Comparison of ENCODE assay signal across 1 cellular context in genomic region chr16:53054670-53055485, GRCh38.
TF ChIP-seq lines count a peak whose summit lies in the region.

CHD9 (plus strand) TSS chr16:53054991; CDS start chr16:53156090, 101,099 bp downstream.

TF ChIP-seq in K562, 482 proteins besides CTCF, POLR2A, EP300 and RAD21 (continued from another document and continues in another):
- TF ChIP-seq TSHZ1 (CRISPR knock-in tag; IDR thresholded peaks at IDR 0.05), result no peak
- peak; percentile 59 for TF ChIP-seq HCFC1 (IDR thresholded peaks at IDR 0.05; ENCODE audit: low read depth, low read length)
- peak; percentile 55; the same call in 1 of the 2 replicates for TF ChIP-seq ZNF143 (CRISPR knock-in tag; IDR thresholded peaks at IDR 0.05)
- TF ChIP-seq MNT (conservative IDR thresholded peaks at IDR 0.05), result peak; percentile 88 to 91
- no peak for TF ChIP-seq HLTF (IDR thresholded peaks at IDR 0.05)
- TF ChIP-seq FOSL1 (tag; conservative IDR thresholded peaks at IDR 0.05), result no peak
- no peak; the same call in 1 of the 2 replicates for TF ChIP-seq RAD51 (IDR thresholded peaks at IDR 0.05; ENCODE audit: borderline replicate concordance, low read depth)
- TF ChIP-seq NR2C2 (CRISPR knock-in tag; IDR thresholded peaks at IDR 0.05), result no peak
- TF ChIP-seq NR2C2 (tag; IDR thresholded peaks at IDR 0.05), result 0 out of 2 replicates have a peak, but pooled peaks have one; percentile 26
- TF ChIP-seq THRB (CRISPR knock-in tag; conservative IDR thresholded peaks at IDR 0.05), result no peak
- TF ChIP-seq ESRRA (IDR thresholded peaks at IDR 0.05; ENCODE audit: borderline replicate concordance, low read depth), result peak; percentile 51; the same call in 1 of the 2 replicates
- TF ChIP-seq CBFA2T2 (conservative IDR thresholded peaks at IDR 0.05), result peak; percentile 23; the same call in 1 of the 2 replicates
- peak; percentile 95 to 98 for TF ChIP-seq E2F6 (IDR thresholded peaks at IDR 0.05; ENCODE audit: borderline replicate concordance in 1 of 2, extremely low read depth in 1 of 2, insufficient read depth in 1 of 2, insufficient read length in 1 of 2, low read depth in 1 of 2, low read length in 1 of 2, poor library complexity in 1 of 2, severe bottlenecking in 1 of 2)
- TF ChIP-seq ZNF766 (CRISPR knock-in tag; conservative IDR thresholded peaks at IDR 0.05), result no peak
- peak; percentile 93 for TF ChIP-seq ARID4B (CRISPR knock-in tag; IDR thresholded peaks at IDR 0.05)
- peak; percentile 66 for TF ChIP-seq SAP30 (IDR thresholded peaks at IDR 0.05; ENCODE audit: borderline replicate concordance, insufficient read depth, low read depth, low read length, poor library complexity, severe bottlenecking)
- no peak for TF ChIP-seq TSC22D4 (tag; IDR thresholded peaks at IDR 0.05)
- no peak for TF ChIP-seq GATAD2A (IDR thresholded peaks at IDR 0.05)
- TF ChIP-seq NR4A1 (CRISPR knock-in tag; IDR thresholded peaks at IDR 0.05), result peak; percentile 3; the same call in 1 of the 2 replicates
- TF ChIP-seq NR4A1 (tag; IDR thresholded peaks at IDR 0.05), result no peak
- TF ChIP-seq ASH1L (IDR thresholded peaks at IDR 0.05; ENCODE audit: borderline replicate concordance, low read depth, partially characterized antibody), result no peak
- TF ChIP-seq NFRKB (IDR thresholded peaks at IDR 0.05; ENCODE audit: low read depth), result no peak; the same call in 1 of the 2 replicates
- peak; percentile 75 for TF ChIP-seq CBFB (CRISPR knock-in tag; IDR thresholded peaks at IDR 0.05)
- no peak; the same call in 1 of the 2 replicates for TF ChIP-seq ZNF175 (CRISPR knock-in tag; IDR thresholded peaks at IDR 0.05; ENCODE audit: low read depth)
- TF ChIP-seq JUND (IDR thresholded peaks at IDR 0.05; ENCODE audit: borderline replicate concordance, low read depth, low read length), result peak; percentile 37; the same call in 1 of the 2 replicates
- no peak; the same call in 2 of the 3 replicates for TF ChIP-seq JUND (tag; IDR thresholded peaks at IDR 0.05; ENCODE audit: borderline replicate concordance, low read depth, low read length)
- TF ChIP-seq SMC3 (conservative IDR thresholded peaks at IDR 0.05; ENCODE audit: insufficient read depth, low read depth, low read length), result peak; percentile 95
- no peak for TF ChIP-seq ZNF277 (CRISPR knock-in tag; IDR thresholded peaks at IDR 0.05; ENCODE audit: borderline replicate concordance)
- TF ChIP-seq ZNF740 (CRISPR knock-in tag; IDR thresholded peaks at IDR 0.05), result peak; percentile 66; the same call in 1 of the 2 replicates
- TF ChIP-seq ZNF740 (tag; IDR thresholded peaks at IDR 0.05), result peak in 1 of 2 experiments; percentile 84; a peak in 2 of 4 replicates
- TF ChIP-seq BRD9 (IDR thresholded peaks at IDR 0.05; ENCODE audit: low read depth, partially characterized antibody), result peak; percentile 22
- no peak for TF ChIP-seq CBX8 (IDR thresholded peaks at IDR 0.05; ENCODE audit: borderline replicate concordance, extremely low read depth, low read depth, low read length, poor library complexity, severe bottlenecking)
- TF ChIP-seq SRF (CRISPR knock-in tag; IDR thresholded peaks at IDR 0.05), result peak in 1 of 2 experiments; percentile 91; a peak in 2 of 4 replicates
- TF ChIP-seq ZKSCAN1 (IDR thresholded peaks at IDR 0.05; ENCODE audit: low read depth, low read length), result peak; percentile 80; the same call in 1 of the 2 replicates
- TF ChIP-seq ZNF639 (CRISPR knock-in tag; conservative IDR thresholded peaks at IDR 0.05 in 1 of 2, IDR thresholded peaks at IDR 0.05 in 1 of 2), result no peak
- TF ChIP-seq MTA3 (IDR thresholded peaks at IDR 0.05; ENCODE audit: borderline replicate concordance), result 0 out of 2 replicates have a peak, but pooled peaks have one; percentile 65
- TF ChIP-seq RBBP5 (IDR thresholded peaks at IDR 0.05; ENCODE audit: borderline replicate concordance, insufficient read depth, low read length, poor library complexity, severe bottlenecking), result peak; percentile 76
- TF ChIP-seq RB1 (IDR thresholded peaks at IDR 0.05; ENCODE audit: low read depth), result peak; percentile 97
- TF ChIP-seq ZNF253 (CRISPR knock-in tag; conservative IDR thresholded peaks at IDR 0.05), result no peak
- TF ChIP-seq USF2 (CRISPR knock-in tag; IDR thresholded peaks at IDR 0.05), result peak; percentile 76
- peak; percentile 21; the same call in 1 of the 2 replicates for TF ChIP-seq ZBTB7A (IDR thresholded peaks at IDR 0.05; ENCODE audit: borderline replicate concordance, control insufficient read depth, low read depth, low read length)
- peak; percentile 83 for TF ChIP-seq U2AF1 (optimal IDR thresholded peaks at IDR 0.05; ENCODE audit: low read depth, low read length)
- no peak for TF ChIP-seq SMARCE1 (IDR thresholded peaks at IDR 0.05)
- no peak; the same call in 1 of the 2 replicates for TF ChIP-seq GTF2E2 (tag; IDR thresholded peaks at IDR 0.05)
- TF ChIP-seq GTF2B (IDR thresholded peaks at IDR 0.05; ENCODE audit: extremely low read depth, insufficient read length), result no peak
